In the genomic region with DNA sequence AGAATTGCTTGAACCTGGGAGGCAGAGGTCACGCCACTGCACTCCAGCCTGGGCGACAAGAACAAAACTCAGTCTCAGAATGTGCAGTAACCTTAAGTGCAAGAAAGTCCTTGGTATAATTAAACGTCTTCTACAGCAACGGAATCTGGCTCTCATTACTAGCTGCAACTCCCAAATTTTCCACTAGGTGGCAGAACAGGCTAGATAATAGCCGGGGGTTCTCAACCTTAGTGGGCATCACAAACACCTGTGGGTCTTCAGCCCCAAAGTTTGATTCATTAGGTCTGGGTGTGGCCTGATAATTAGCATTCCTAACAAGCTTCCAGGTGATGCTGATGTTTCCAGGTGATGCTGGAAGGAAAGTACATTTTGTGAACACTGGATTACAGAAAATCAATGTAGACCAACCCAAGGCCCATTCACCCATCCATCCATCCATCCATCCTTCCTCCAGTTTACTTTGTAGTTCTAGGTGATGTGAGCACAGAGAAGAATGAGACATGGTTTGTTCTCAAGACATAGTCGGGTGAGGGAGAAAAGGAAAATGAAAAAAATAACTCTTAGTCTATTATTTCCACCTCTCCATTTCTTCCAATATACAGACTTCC, we compare ENCODE assay signal across 1 cellular context.
TF ChIP-seq lines count a peak whose summit lies in the region.

No MANE protein-coding gene starts in this region.

TF ChIP-seq in HEK293, 187 proteins besides CTCF, POLR2A, EP300 and RAD21 (continued from another document):
- TF ChIP-seq, protein P1, sequence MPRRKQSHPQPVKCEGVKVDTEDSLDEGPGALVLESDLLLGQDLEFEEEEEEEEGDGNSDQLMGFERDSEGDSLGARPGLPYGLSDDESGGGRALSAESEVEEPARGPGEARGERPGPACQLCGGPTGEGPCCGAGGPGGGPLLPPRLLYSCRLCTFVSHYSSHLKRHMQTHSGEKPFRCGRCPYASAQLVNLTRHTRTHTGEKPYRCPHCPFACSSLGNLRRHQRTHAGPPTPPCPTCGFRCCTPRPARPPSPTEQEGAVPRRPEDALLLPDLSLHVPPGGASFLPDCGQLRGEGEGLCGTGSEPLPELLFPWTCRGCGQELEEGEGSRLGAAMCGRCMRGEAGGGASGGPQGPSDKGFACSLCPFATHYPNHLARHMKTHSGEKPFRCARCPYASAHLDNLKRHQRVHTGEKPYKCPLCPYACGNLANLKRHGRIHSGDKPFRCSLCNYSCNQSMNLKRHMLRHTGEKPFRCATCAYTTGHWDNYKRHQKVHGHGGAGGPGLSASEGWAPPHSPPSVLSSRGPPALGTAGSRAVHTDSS (tag by site-specific recombination; IDR thresholded peaks at IDR 0.05): no peak
- TF ChIP-seq ZNF621 (tag by site-specific recombination; IDR thresholded peaks at IDR 0.05) (no peak), SCRT2 (tag by site-specific recombination; IDR thresholded peaks at IDR 0.05) (peak; percentile 96), ZNF416 (tag by site-specific recombination; IDR thresholded peaks at IDR 0.05) (no peak), ZNF514 (tag by site-specific recombination; IDR thresholded peaks at IDR 0.05) (no peak), ZNF146 (tag by site-specific recombination; IDR thresholded peaks at IDR 0.05) (no peak), ZNF140 (tag by site-specific recombination; IDR thresholded peaks at IDR 0.05) (no peak), BCL11A (tag by site-specific recombination; IDR thresholded peaks at IDR 0.05; ENCODE audit: low read depth) (no peak), ZBTB17 (tag by site-specific recombination; IDR thresholded peaks at IDR 0.05) (peak; percentile 81), ZNF366 (tag by site-specific recombination; conservative IDR thresholded peaks at IDR 0.05) (peak; percentile 67), ZNF548 (tag by site-specific recombination; IDR thresholded peaks at IDR 0.05) (no peak), ZNF501 (tag by site-specific recombination; IDR thresholded peaks at IDR 0.05) (no peak), ZNF658 (tag by site-specific recombination; IDR thresholded peaks at IDR 0.05) (no peak), ZNF214 (tag by site-specific recombination; IDR thresholded peaks at IDR 0.05; ENCODE audit: borderline replicate concordance) (no peak), ZNF654 (tag by site-specific recombination; IDR thresholded peaks at IDR 0.05; ENCODE audit: low read depth) (peak; percentile 85)
- TF ChIP-seq, protein P2, sequence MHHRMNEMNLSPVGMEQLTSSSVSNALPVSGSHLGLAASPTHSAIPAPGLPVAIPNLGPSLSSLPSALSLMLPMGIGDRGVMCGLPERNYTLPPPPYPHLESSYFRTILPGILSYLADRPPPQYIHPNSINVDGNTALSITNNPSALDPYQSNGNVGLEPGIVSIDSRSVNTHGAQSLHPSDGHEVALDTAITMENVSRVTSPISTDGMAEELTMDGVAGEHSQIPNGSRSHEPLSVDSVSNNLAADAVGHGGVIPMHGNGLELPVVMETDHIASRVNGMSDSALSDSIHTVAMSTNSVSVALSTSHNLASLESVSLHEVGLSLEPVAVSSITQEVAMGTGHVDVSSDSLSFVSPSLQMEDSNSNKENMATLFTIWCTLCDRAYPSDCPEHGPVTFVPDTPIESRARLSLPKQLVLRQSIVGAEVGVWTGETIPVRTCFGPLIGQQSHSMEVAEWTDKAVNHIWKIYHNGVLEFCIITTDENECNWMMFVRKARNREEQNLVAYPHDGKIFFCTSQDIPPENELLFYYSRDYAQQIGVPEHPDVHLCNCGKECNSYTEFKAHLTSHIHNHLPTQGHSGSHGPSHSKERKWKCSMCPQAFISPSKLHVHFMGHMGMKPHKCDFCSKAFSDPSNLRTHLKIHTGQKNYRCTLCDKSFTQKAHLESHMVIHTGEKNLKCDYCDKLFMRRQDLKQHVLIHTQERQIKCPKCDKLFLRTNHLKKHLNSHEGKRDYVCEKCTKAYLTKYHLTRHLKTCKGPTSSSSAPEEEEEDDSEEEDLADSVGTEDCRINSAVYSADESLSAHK (tag by site-specific recombination; IDR thresholded peaks at IDR 0.05): no peak
- TF ChIP-seq, protein P3, sequence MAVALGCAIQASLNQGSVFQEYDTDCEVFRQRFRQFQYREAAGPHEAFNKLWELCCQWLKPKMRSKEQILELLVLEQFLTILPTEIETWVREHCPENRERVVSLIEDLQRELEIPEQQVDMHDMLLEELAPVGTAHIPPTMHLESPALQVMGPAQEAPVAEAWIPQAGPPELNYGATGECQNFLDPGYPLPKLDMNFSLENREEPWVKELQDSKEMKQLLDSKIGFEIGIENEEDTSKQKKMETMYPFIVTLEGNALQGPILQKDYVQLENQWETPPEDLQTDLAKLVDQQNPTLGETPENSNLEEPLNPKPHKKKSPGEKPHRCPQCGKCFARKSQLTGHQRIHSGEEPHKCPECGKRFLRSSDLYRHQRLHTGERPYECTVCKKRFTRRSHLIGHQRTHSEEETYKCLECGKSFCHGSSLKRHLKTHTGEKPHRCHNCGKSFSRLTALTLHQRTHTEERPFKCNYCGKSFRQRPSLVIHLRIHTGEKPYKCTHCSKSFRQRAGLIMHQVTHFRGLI (tag by site-specific recombination; IDR thresholded peaks at IDR 0.05): no peak
- TF ChIP-seq, protein P4, sequence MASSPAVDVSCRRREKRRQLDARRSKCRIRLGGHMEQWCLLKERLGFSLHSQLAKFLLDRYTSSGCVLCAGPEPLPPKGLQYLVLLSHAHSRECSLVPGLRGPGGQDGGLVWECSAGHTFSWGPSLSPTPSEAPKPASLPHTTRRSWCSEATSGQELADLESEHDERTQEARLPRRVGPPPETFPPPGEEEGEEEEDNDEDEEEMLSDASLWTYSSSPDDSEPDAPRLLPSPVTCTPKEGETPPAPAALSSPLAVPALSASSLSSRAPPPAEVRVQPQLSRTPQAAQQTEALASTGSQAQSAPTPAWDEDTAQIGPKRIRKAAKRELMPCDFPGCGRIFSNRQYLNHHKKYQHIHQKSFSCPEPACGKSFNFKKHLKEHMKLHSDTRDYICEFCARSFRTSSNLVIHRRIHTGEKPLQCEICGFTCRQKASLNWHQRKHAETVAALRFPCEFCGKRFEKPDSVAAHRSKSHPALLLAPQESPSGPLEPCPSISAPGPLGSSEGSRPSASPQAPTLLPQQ (tag by site-specific recombination; IDR thresholded peaks at IDR 0.05): no peak
- TF ChIP-seq, protein P5, sequence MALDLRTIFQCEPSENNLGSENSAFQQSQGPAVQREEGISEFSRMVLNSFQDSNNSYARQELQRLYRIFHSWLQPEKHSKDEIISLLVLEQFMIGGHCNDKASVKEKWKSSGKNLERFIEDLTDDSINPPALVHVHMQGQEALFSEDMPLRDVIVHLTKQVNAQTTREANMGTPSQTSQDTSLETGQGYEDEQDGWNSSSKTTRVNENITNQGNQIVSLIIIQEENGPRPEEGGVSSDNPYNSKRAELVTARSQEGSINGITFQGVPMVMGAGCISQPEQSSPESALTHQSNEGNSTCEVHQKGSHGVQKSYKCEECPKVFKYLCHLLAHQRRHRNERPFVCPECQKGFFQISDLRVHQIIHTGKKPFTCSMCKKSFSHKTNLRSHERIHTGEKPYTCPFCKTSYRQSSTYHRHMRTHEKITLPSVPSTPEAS (tag by site-specific recombination; IDR thresholded peaks at IDR 0.05): no peak
